ENCODE assay signal across 11 cellular contexts in the genomic region with DNA sequence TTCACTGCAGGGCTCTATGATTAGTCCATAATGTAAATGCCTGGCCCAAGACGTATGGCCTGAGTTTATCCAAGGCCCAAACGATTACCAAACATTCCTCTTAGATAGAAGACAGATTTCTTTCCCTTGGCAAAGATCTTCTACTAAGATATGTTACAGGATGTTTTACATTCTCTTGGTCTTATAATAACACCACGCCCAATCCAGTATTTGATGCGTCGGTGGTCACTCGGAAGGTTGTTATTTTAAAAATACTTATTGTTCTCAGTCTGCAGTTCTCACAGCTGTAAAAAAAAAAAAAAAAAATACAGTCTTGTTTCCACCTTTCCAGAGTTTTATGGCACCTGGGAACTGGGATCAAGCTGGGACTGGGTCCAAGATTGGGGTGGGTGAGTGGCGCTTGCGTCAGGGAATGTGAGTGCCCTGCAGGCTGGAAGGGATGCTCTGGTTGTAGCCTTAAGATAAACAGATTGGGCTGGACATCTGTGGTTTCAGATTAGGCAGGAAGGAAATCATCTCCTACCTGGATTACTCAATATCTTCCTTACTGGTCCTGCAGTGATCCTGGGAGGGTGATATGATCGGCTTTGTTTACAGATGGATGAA.
A peak's percentile ranks its signal among the peaks of the same experiment; 100 is the strongest.
DNase-seq lines count a peak whose midpoint lies in the region; TF ChIP-seq lines count a peak whose summit lies in the region.
"Had no signal": no experiment of that assay in that cellular context is flagged by ENCODE, and none has a peak within 500 bp of the region (broad histone marks: within the 10 kb centered on the region; RNA-seq: fewer than 3 reads in every experiment).

No MANE protein-coding gene starts in this region.

- H3K27me3 Mint-ChIP-seq in HFFc6 (ENCODE audit: insufficient read depth) = no peaks in the 10 kb centered on the region; the same call in 1 of the 2 replicates
- peaks cover 5% of the 10 kb centered on the region for H3K27me3 Mint-ChIP-seq in nephron progenitor cell (ENCODE audit: low read depth, poor library complexity)

- peak overlapping the region; percentile 58 to 79 (median 74) for H3K27ac ChIP-seq in transverse colon

- in situ Hi-C loops in transverse colon (cut with MboI; ENCODE audit: low pct_ligation_motif_present in 1 of 4, low pct_unique_long_range_greater_than_20kb in 1 of 4, low sequenced_read_pairs in 3 of 4) = no loop called here

- H3K4me3 ChIP-seq in transverse colon = no peak overlapping the region
- H3K4me3 ChIP-seq: GM12878 had no signal

- whole genome bisulfite sequencing in transverse colon (ENCODE audit: low coverage in 1 of 2), 2 donors = 24 to 30% methylated on average over 8 to 9 of the region's 9 CpGs

- H3K36me3 Mint-ChIP-seq in HFFc6 (ENCODE audit: low read depth) (peaks cover 32% of the 10 kb centered on the region), nephron progenitor cell (ENCODE audit: low read depth) (peaks cover 19% of the 10 kb centered on the region)

- H3K4me3 Mint-ChIP-seq in HFFc6 = peak overlapping the region; percentile 81
- no peak overlapping the region for H3K4me3 Mint-ChIP-seq in nephron progenitor cell

- DNase-seq in HFFc6 (peak; percentile 89), amniotic stem cell (lab: John Stamatoyannopoulos, UW) (peak; percentile 35), hepatic stellate cell (ENCODE audit: low spot score) (peak; percentile 58), transverse colon (peak; percentile 88), D341Med (ENCODE audit: low spot score) (no peak), RKO (ENCODE audit: low spot score) (no peak), nephron progenitor cell (no peak), NCI-H446 (lab: John Stamatoyannopoulos, UW) (no peak)
- DNase-seq: activated CD4-positive, alpha-beta T cell treated with anti-CD3 and anti-CD28 coated beads, Interleukin-2, amount 50 U/mL, for 1 hour; NCI-H774 had no signal

- H3K9me3 ChIP-seq in transverse colon = no peaks in the 10 kb centered on the region

- intact Hi-C loops in transverse colon (cut with DNase I; ENCODE audit: low total_unique reads) = loop anchor here (5.0 kb wide), 1 partner anchor 363 kb away; no protein-coding TSS in a partner anchor

- H3K27ac Mint-ChIP-seq in HFFc6 (peak overlapping the region; percentile 98), nephron progenitor cell (no peak overlapping the region)

- H3K27me3 ChIP-seq in transverse colon = no peaks in the 10 kb centered on the region

- H3K9me3 Mint-ChIP-seq in HFFc6 = peaks cover 5% of the 10 kb centered on the region
- H3K9me3 Mint-ChIP-seq in nephron progenitor cell = peaks cover 19% of the 10 kb centered on the region

- H3K4me1 ChIP-seq in transverse colon = peaks cover 18 to 43% (median 23%) of the 10 kb centered on the region in 4 donors

- TF ChIP-seq EP300 in transverse colon (IDR thresholded peaks at IDR 0.05; ENCODE audit: low read depth) = no peak

- no peaks in the 10 kb centered on the region for H3K36me3 ChIP-seq in transverse colon

- no peak for TF ChIP-seq POLR2A in transverse colon (IDR thresholded peaks at IDR 0.05)

- TF ChIP-seq CTCF in HFFc6 (IDR thresholded peaks at IDR 0.05) (no peak), transverse colon (IDR thresholded peaks at IDR 0.05) (no peak), nephron progenitor cell (IDR thresholded peaks at IDR 0.05) (no peak)

- H3K4me1 Mint-ChIP-seq in HFFc6 (ENCODE audit: low read depth) (peaks cover 92% of the 10 kb centered on the region), nephron progenitor cell (peaks cover 14% of the 10 kb centered on the region)

Comparison
In these comparisons a context has a peak if more than half of its experiments do, and no peak if none do; other contexts are left out.
1. DNase-seq: peak in HFFc6 (single experiment), amniotic stem cell (single experiment), hepatic stellate cell (single experiment) and transverse colon (single experiment); none in D341Med (single experiment), RKO (single experiment), nephron progenitor cell (single experiment) and NCI-H446 (0 of 2).